Comparison of ENCODE assay signal across 10 cellular contexts in genomic region chrX:150690126-150690525, GRCh38. TPM values are rescaled to one million over a fixed set of nuclear protein-coding genes. Genes with fewer than 3 reads are reported as not detected.
DNase-seq lines count a peak whose midpoint lies in the region; ATAC-seq and TF ChIP-seq lines count a peak whose summit lies in the region.
"Had no signal": no experiment of that assay in that cellular context is flagged by ENCODE, and none has a peak within 500 bp of the region (broad histone marks: within the 10 kb centered on the region; RNA-seq: fewer than 3 reads in every experiment).

No MANE protein-coding gene starts in this region.

- RAD21 ChIA-PET in HCT116 (lab: Charles Lee; ENCODE audit: low non-redundant PET in 1 of 2, low total read pairs in 2 of 2, uncharacterized antibody in 2 of 2, unreplicated experiment in 2 of 2): no interaction called here

- H3K27ac ChIP-seq in HCT116 (ENCODE audit: low read depth, low read length) (no peak overlapping the region), vagina (no peak overlapping the region)

- H3K4me1 ChIP-seq in HCT116 (ENCODE audit: control insufficient read depth in 1 of 2, insufficient read depth in 2 of 2, low read length in 2 of 2) (peaks cover 9 to 42% of the 10 kb centered on the region in 2 experiments; a peak in 3 of 4 replicates), vagina (no peaks in the 10 kb centered on the region)

- TF ChIP-seq CTCF in AG09319 (IDR thresholded peaks at IDR 0.05; ENCODE audit: low read depth, low read length) (no peak), HCT116 (IDR thresholded peaks at IDR 0.05 in 2 of 3, conservative IDR thresholded peaks at IDR 0.05 in 1 of 3; ENCODE audit: borderline replicate concordance in 1 of 3, insufficient read depth in 1 of 3, low read depth in 2 of 3, low read length in 2 of 3) (no peak), WTC11 (IDR thresholded peaks at IDR 0.05) (no peak), vagina (IDR thresholded peaks at IDR 0.05) (no peak)

- no peaks in the 10 kb centered on the region for H3K36me3 Mint-ChIP-seq in WTC11

- H3K27me3 ChIP-seq in HCT116 (ENCODE audit: insufficient read depth, low read length) (no peaks in the 10 kb centered on the region), vagina (no peaks in the 10 kb centered on the region)

- H3K9me2 ChIP-seq in HCT116 (ENCODE audit: insufficient read depth): no peaks in the 10 kb centered on the region

- CTCF ChIA-PET in HCT116 (lab: Charles Lee) (no interaction called here), WTC11 (lab: Charles Lee) (no interaction called here)

- POLR2A ChIA-PET in HCT116 (lab: Charles Lee) (no interaction called here), WTC11 (lab: Charles Lee) (no interaction called here)

- peaks cover 13% of the 10 kb centered on the region for H3K79me2 ChIP-seq in HCT116 (ENCODE audit: insufficient read depth, low read length)

- ATAC-seq in HCT116 (peak; percentile 15; the same call in 1 of the 2 replicates), WTC11 (no peak), HG02678 (IDR thresholded peaks at IDR 0.05; ENCODE audit: unreplicated experiment) (no peak), HG03342 (IDR thresholded peaks at IDR 0.05; ENCODE audit: unreplicated experiment) (no peak)

- H3K9me3 Mint-ChIP-seq in WTC11: peaks cover 4% of the 10 kb centered on the region
- H3K9me3 Mint-ChIP-seq: activated naive CD8-positive, alpha-beta T cell treated with anti-CD3 and anti-CD28 coated beads, Interleukin-2, amount 10 ng/mL, durations not matched to agents 7 days and 5 days had no signal

- peak overlapping the region; percentile 23 for H3K4me2 ChIP-seq in HCT116 (ENCODE audit: low read length)

- intact Hi-C loops in HCT116 (cut with micrococcal nuclease) (no loop called here), vagina (cut with DNase I) (no loop called here)

- H3K9ac ChIP-seq in HCT116 (ENCODE audit: low read length): no peak overlapping the region

- no peak overlapping the region for H2AFZ ChIP-seq in HCT116 (ENCODE audit: low read depth, low read length, poor library complexity, severe bottlenecking)

- H3K4me3 Mint-ChIP-seq in WTC11: no peak overlapping the region
- H3K4me3 Mint-ChIP-seq: activated naive CD8-positive, alpha-beta T cell treated with anti-CD3 and anti-CD28 coated beads, Interleukin-2, amount 10 ng/mL, durations not matched to agents 7 days and 5 days had no signal

- H3K9me3 ChIP-seq in HCT116 (ENCODE audit: control insufficient read depth in 1 of 2, insufficient read depth in 1 of 2, low read depth in 1 of 2, low read length in 2 of 2) (no peaks in the 10 kb centered on the region; a peak in 1 of 4 replicates), vagina (no peaks in the 10 kb centered on the region)

- no peak overlapping the region for H3K27ac Mint-ChIP-seq in WTC11
- H3K27ac Mint-ChIP-seq: activated naive CD8-positive, alpha-beta T cell treated with anti-CD3 and anti-CD28 coated beads, Interleukin-2, amount 10 ng/mL, durations not matched to agents 7 days and 5 days had no signal

- no peaks in the 10 kb centered on the region for H3K27me3 Mint-ChIP-seq in WTC11 (ENCODE audit: low read depth)
- H3K27me3 Mint-ChIP-seq: activated naive CD8-positive, alpha-beta T cell treated with anti-CD3 and anti-CD28 coated beads, Interleukin-2, amount 10 ng/mL, durations not matched to agents 7 days and 5 days had no signal

- peak; percentile 45 for DNase-seq in AG09319 (ENCODE audit: extremely low read depth, low read depth)
- peak; percentile 39 for DNase-seq in HCT116 (ENCODE audit: low read depth, low spot score)
- DNase-seq in WTC11 (ENCODE audit: low spot score): no peak
- DNase-seq in foreskin melanocyte: peak; percentile 61
- DNase-seq in medulla oblongata (ENCODE audit: extremely low spot score): no peak
- no peak for DNase-seq in vagina (ENCODE audit: extremely low spot score in 2 of 2)
- DNase-seq: activated naive CD8-positive, alpha-beta T cell treated with anti-CD3 and anti-CD28 coated beads, Interleukin-2, amount 10 ng/mL, durations not matched to agents 7 days and 5 days; KBM-7 had no signal

- no TSS peak for BruUV-seq in HCT116 (replicated peaks; lab: Mats Ljungman, UMichigan)

- no peak for TF ChIP-seq RAD21 in HCT116 (IDR thresholded peaks at IDR 0.05; ENCODE audit: low read depth)

- peaks cover 30% of the 10 kb centered on the region for H3K4me1 Mint-ChIP-seq in WTC11

- TF ChIP-seq POLR2A in HCT116 (IDR thresholded peaks at IDR 0.05; ENCODE audit: borderline replicate concordance, extremely low read depth, insufficient read depth, insufficient read length) (no peak), vagina (IDR thresholded peaks at IDR 0.05) (no peak)

- H4K20me1 ChIP-seq in HCT116 (ENCODE audit: insufficient read depth): no peaks in the 10 kb centered on the region

- no peaks in the 10 kb centered on the region for H3K36me3 ChIP-seq in HCT116 (ENCODE audit: control insufficient read depth in 1 of 2, insufficient read depth in 2 of 2, low read length in 2 of 2)
- H3K36me3 ChIP-seq in vagina: no peaks in the 10 kb centered on the region

- H3K4me3 ChIP-seq in HCT116 (replicated peaks in 1 of 2; ENCODE audit: low read depth in 1 of 2, low read length in 2 of 2) (no peak overlapping the region), vagina (no peak overlapping the region)

TF ChIP-seq in HCT116, 20 proteins besides CTCF, POLR2A, EP300 and RAD21 (continues in another document):
- TF ChIP-seq, protein P1, sequence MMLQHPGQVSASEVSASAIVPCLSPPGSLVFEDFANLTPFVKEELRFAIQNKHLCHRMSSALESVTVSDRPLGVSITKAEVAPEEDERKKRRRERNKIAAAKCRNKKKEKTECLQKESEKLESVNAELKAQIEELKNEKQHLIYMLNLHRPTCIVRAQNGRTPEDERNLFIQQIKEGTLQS (IDR thresholded peaks at IDR 0.05): no peak
- TF ChIP-seq FOSL1 (IDR thresholded peaks at IDR 0.05; ENCODE audit: low read depth) (peak; percentile 58), CBX3 (IDR thresholded peaks at IDR 0.05; ENCODE audit: low read depth) (peak; percentile 75; the same call in 1 of the 2 replicates), JUND (IDR thresholded peaks at IDR 0.05) (peak; percentile 26; the same call in 1 of the 2 replicates), REST (IDR thresholded peaks at IDR 0.05; ENCODE audit: low read depth) (no peak)

TF ChIP-seq in WTC11, 78 proteins besides CTCF, POLR2A, EP300 and RAD21:
- 0 out of 2 replicates have a peak, but pooled peaks have one; percentile 48 for TF ChIP-seq ZNF317 (CRISPR knock-in tag; IDR thresholded peaks at IDR 0.05; ENCODE audit: borderline replicate concordance, low read depth)
- TF ChIP-seq HMGA2 (CRISPR knock-in tag; IDR thresholded peaks at IDR 0.05): no peak

RNA-seq across cellular contexts. Expression of gene MTMR1, which starts 3.1 kb away (rescaled TPM):
- total RNA-seq in HCT116 (2021; ENCODE audit: unreplicated experiment): 20.0 TPM
- polyA plus RNA-seq in HCT116 (2012): 8.7 and 11.7 TPM in 2 replicates
- total RNA-seq in WTC11 (2021): 15.6 to 19.6 TPM (median 16.7 TPM) in 3 replicates
- 22.6 TPM for total RNA-seq in vagina

Comparison
In these comparisons a context has a peak if more than half of its experiments do, and no peak if none do; other contexts are left out.
1. DNase-seq: peak in AG09319 (single experiment), HCT116 (single experiment) and foreskin melanocyte (single experiment); none in WTC11 (single experiment), medulla oblongata (single experiment) and vagina (0 of 2).